ENCODE assay signal across 2 cellular contexts in the genomic region with DNA sequence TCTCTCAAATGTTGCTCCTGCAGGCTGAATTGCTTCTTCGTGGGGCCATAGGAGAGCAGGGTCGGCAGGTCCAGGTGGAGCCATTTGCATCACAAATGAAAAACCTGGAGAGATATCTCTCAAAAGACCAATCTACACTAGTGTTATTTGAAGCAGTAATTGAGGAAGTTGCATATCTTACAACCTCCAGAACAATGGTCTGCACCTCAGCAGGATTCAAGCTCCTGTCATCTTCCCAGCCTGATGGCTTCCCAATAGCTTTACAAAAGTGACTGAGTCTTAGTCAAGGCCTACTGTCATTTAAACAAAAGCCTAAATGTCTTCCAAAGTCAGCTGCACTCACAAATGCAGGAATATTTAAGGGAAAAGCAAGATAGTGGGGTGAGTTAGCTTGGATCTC.
TF ChIP-seq lines count a peak whose summit lies in the region.

No MANE protein-coding gene starts in this region.

TF ChIP-seq in GM23338, 12 proteins besides CTCF, POLR2A, EP300 and RAD21 (continued from another document):
- TF ChIP-seq ZNF462 (CRISPR knock-in tag; IDR thresholded peaks at IDR 0.05) (peak; percentile 86; the same call in 1 of the 2 replicates), REST (IDR thresholded peaks at IDR 0.05; ENCODE audit: unreplicated experiment) (no peak)
TF ChIP-seq in GM23338: peak in this region for 1.

TF ChIP-seq in WTC11, 78 proteins besides CTCF, POLR2A, EP300 and RAD21 (continued from another document):
- TF ChIP-seq FOXK1 (CRISPR knock-in tag; IDR thresholded peaks at IDR 0.05) = no peak
